28 cellular contexts compared by ENCODE assay signal in the genomic region with DNA sequence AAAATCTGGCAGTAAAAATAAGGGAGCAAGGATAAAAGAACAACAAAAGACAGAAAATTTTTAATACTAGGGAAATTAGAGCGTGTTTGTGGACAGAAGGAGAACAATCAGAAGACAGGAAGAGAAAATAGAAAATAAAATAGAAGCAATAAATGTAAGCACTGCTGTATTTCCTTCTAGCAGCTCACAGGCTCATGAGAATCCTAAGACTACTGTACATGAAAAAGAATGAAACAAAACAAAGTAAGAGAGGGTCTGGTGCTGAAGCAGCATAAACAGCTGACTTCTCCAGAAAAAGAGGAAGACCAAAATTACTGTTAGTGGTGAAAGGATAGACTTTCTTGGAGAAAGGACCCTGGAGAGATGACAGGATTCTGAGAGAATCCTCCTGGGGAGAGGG. TPM values are rescaled to one million over a fixed set of nuclear protein-coding genes. Genes with fewer than 3 reads are reported as not detected.
DNase-seq lines count a peak whose midpoint lies in the region; ATAC-seq, FAIRE-seq and TF ChIP-seq lines count a peak whose summit lies in the region.
"Had no signal": no experiment of that assay in that cellular context is flagged by ENCODE, and none has a peak within 500 bp of the region (broad histone marks: within the 10 kb centered on the region; RNA-seq: fewer than 3 reads in every experiment).

No MANE protein-coding gene starts in this region.

- H3K9me3 ChIP-seq in RWPE2 (ENCODE audit: severe bottlenecking) = peaks cover 5% of the 10 kb centered on the region
- H3K9me3 ChIP-seq in kidney (ENCODE audit: control insufficient read depth in 1 of 2, low read length in 2 of 2) = no peaks in the 10 kb centered on the region
- H3K9me3 ChIP-seq: right lobe of liver, upper lobe of right lung had no signal

- H3K9ac ChIP-seq in kidney (ENCODE audit: low read length in 2 of 2) = no peak overlapping the region

- FAIRE-seq in kidney (lab: Jason Lieb, UNC) = no peak
- FAIRE-seq: A204.1, frontal cortex, TTC549 had no signal

- no peaks in the 10 kb centered on the region for H3K27me3 ChIP-seq in RWPE2 (ENCODE audit: insufficient read depth, poor library complexity, severe bottlenecking)
- H3K27me3 ChIP-seq: right lobe of liver, stomach, upper lobe of right lung had no signal

- no peak overlapping the region for H3K4me3 ChIP-seq in RWPE2 (ENCODE audit: severe bottlenecking)
- no peak overlapping the region for H3K4me3 ChIP-seq in kidney (ENCODE audit: low read length in 2 of 2)
- H3K4me3 ChIP-seq: right lobe of liver, stomach, upper lobe of right lung had no signal

- TF ChIP-seq CTCF in RWPE2 (IDR thresholded peaks at IDR 0.05; ENCODE audit: poor library complexity, severe bottlenecking) = no peak
- TF ChIP-seq CTCF in glutamatergic neuron (IDR thresholded peaks at IDR 0.05; ENCODE audit: partially characterized antibody, unreplicated experiment) = no peak
- TF ChIP-seq CTCF in type B pancreatic cell (conservative IDR thresholded peaks at IDR 0.05) = no peak
- TF ChIP-seq CTCF in kidney (IDR thresholded peaks at IDR 0.05; ENCODE audit: borderline replicate concordance, extremely low read depth, insufficient read depth) = no peak

- H3K27ac ChIP-seq in RWPE2 (ENCODE audit: poor library complexity, severe bottlenecking) (peak overlapping the region; percentile 33), kidney (ENCODE audit: low read depth in 2 of 2, low read length in 2 of 2) (no peak overlapping the region)
- H3K27ac ChIP-seq: right lobe of liver, stomach, upper lobe of right lung had no signal

- H3K4me1 Mint-ChIP-seq in glutamatergic neuron (ENCODE audit: low read depth, unreplicated experiment) = peaks cover 4% of the 10 kb centered on the region
- H3K4me1 Mint-ChIP-seq in type B pancreatic cell (ENCODE audit: unreplicated experiment) = no peaks in the 10 kb centered on the region
- H3K4me1 Mint-ChIP-seq: brain had no signal

- peaks cover 88% of the 10 kb centered on the region for H3K36me3 ChIP-seq in RWPE2 (ENCODE audit: low read depth)
- peaks cover 0 to 3% of the 10 kb centered on the region in 2 donors for H3K36me3 ChIP-seq in kidney (ENCODE audit: control insufficient read depth in 1 of 2, insufficient read depth in 2 of 2, low read length in 2 of 2)
- H3K36me3 ChIP-seq: right lobe of liver had no signal

- peak overlapping the region; percentile 28 for H3K4me3 Mint-ChIP-seq in glutamatergic neuron (ENCODE audit: unreplicated experiment)
- no peak overlapping the region for H3K4me3 Mint-ChIP-seq in type B pancreatic cell
- H3K4me3 Mint-ChIP-seq: activated CD4-positive, alpha-beta memory T cell treated with anti-CD3 and anti-CD28 coated beads, Interleukin-2, amount 10 ng/mL, durations not matched to agents 7 days and 5 days; B cell; brain; natural killer cell treated with Interleukin-12 subunit alpha and Interleukin-12 subunit beta and Interleukin-15 and Interleukin-18, amount 100 ng/mL, for 72 hours had no signal

- H3K4me1 ChIP-seq in RWPE2 (ENCODE audit: insufficient read depth, poor library complexity, severe bottlenecking) = peaks cover 13% of the 10 kb centered on the region
- H3K4me1 ChIP-seq in kidney (ENCODE audit: control insufficient read depth in 1 of 2, insufficient read depth in 1 of 2, low read depth in 1 of 2, low read length in 2 of 2) = no peaks in the 10 kb centered on the region
- H3K4me1 ChIP-seq: right lobe of liver, upper lobe of right lung had no signal

- intact Hi-C loops in kidney (cut with DNase I) = no loop called here

- H3K9me3 Mint-ChIP-seq in glutamatergic neuron (ENCODE audit: unreplicated experiment) (peaks cover 2% of the 10 kb centered on the region), type B pancreatic cell (peaks cover 9% of the 10 kb centered on the region)

- no peak for ATAC-seq in RWPE2 (ENCODE audit: low read depth)
- ATAC-seq: activated CD4-positive, CD25-positive, alpha-beta regulatory T cell treated with anti-CD3 and anti-CD28 coated beads, Interleukin-2, amount 50 U/mL, for 24 hours; natural killer cell treated with Interleukin-12 subunit alpha and Interleukin-12 subunit beta and Interleukin-15 and Interleukin-18, amount 100 ng/mL, for 72 hours; upper lobe of right lung had no signal

- H3K27me3 Mint-ChIP-seq in glutamatergic neuron (ENCODE audit: unreplicated experiment) = peaks cover 3% of the 10 kb centered on the region
- no peaks in the 10 kb centered on the region for H3K27me3 Mint-ChIP-seq in type B pancreatic cell
- H3K27me3 Mint-ChIP-seq: activated CD4-positive, alpha-beta memory T cell treated with anti-CD3 and anti-CD28 coated beads, Interleukin-2, amount 10 ng/mL, durations not matched to agents 7 days and 5 days; B cell; brain; natural killer cell treated with Interleukin-12 subunit alpha and Interleukin-12 subunit beta and Interleukin-15 and Interleukin-18, amount 100 ng/mL, for 72 hours had no signal

- H3K27ac Mint-ChIP-seq in glutamatergic neuron (ENCODE audit: unreplicated experiment) (peak overlapping the region; percentile 78), type B pancreatic cell (peak overlapping the region; percentile 25)
- H3K27ac Mint-ChIP-seq: activated CD4-positive, alpha-beta memory T cell treated with anti-CD3 and anti-CD28 coated beads, Interleukin-2, amount 10 ng/mL, durations not matched to agents 7 days and 5 days; B cell; brain; natural killer cell treated with Interleukin-12 subunit alpha and Interleukin-12 subunit beta and Interleukin-15 and Interleukin-18, amount 100 ng/mL, for 72 hours had no signal

- H3K36me3 Mint-ChIP-seq in glutamatergic neuron (ENCODE audit: unreplicated experiment) (peaks cover 38% of the 10 kb centered on the region), type B pancreatic cell (peaks cover 62% of the 10 kb centered on the region)

- DNase-seq in SIG-M5 treated with dmso at 0.1 percent for 504 hours (lab: John Stamatoyannopoulos, UW; ENCODE audit: unreplicated experiment) (peak; percentile 8), SIG-M5 (lab: John Stamatoyannopoulos, UW) (no peak), RWPE2 (ENCODE audit: low spot score) (no peak), glutamatergic neuron (no peak), type B pancreatic cell (ENCODE audit: extremely low spot score, unreplicated experiment) (no peak), pons (ENCODE audit: low spot score) (no peak), kidney (no peak), HuH-7 (ENCODE audit: low spot score) (no peak)
- DNase-seq: activated CD4-positive, alpha-beta memory T cell treated with anti-CD3 and anti-CD28 coated beads, Interleukin-2, amount 10 ng/mL, durations not matched to agents 7 days and 5 days; activated gamma-delta T cell treated with Interleukin-2 at 50 U/mL for 16 hours; activated T-cell treated with anti-CD3 and anti-CD28 coated beads for 4 hours; effector memory CD4-positive, alpha-beta T cell; GOT3; NCI-H2029; NCI-H2227 treated with DMSO at 0.1 percent for 48 hours; NCI-H748 treated with DMSO at 0.1 percent for 48 hours; OCI-M1; right lobe of liver; stimulated activated CD4-positive, alpha-beta T cell treated with anti-CD3 and anti-CD28 coated beads, Interleukin-15, amount 100 ng/mL, for 24 hours; stomach; upper lobe of right lung had no signal

RNA-seq across cellular contexts. Expression of gene SLC25A24, which starts 17.3 kb away (rescaled TPM):
- total RNA-seq in glutamatergic neuron (ENCODE audit: unreplicated experiment) (55.3 TPM), type B pancreatic cell (ENCODE audit: low replicate concordance) (43.3 and 46.6 TPM in 2 replicates), kidney (30.2 TPM)
- 8.9 TPM for polyA plus RNA-seq in kidney (ENCODE audit: insufficient read depth, low read depth, low replicate concordance)
